ENCODE assay signal across 9 cellular contexts in the genomic region with DNA sequence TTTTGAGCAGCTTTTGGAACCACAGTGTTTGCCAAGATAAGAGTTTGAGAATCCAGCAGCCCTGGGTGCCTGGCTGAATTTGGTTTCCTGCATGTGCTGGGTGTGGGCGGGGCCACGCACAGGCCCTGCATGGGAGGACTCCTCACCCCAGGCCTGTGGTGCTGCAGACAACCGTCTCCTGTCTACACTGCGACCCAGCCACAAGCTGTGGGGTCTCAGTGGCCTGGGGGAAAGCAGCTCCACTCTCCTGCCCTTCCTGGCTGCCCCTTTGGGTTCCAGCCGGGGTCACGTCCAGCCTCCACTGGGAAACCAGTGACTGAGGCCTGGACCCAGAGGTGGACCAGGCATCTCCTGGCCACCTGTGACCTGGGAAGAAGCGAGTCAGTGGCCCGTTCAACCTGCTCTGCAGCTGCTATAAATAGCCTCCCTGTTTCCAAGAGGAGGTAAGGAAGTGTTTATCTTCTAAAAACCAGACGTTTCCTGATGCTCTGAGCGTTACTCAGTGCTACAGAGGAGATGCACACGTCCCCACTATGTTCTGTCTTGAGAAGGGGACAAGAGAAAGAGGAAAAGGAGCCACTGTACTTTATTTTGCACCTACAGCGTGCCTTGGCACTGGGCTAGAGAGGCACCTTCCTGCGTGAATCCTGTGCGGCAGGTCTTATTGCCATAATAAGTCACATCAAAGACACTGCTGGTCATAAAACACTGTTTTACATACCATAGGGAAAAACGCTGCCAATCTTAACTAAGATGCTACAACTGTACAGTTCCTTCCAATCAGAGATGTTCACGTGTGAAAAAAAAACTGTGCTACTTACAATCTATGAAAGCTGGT. TPM values are rescaled to one million over a fixed set of nuclear protein-coding genes. Genes with fewer than 3 reads are reported as not detected.
DNase-seq lines count a peak whose midpoint lies in the region; ATAC-seq and TF ChIP-seq lines count a peak whose summit lies in the region.
"Had no signal": no experiment of that assay in that cellular context is flagged by ENCODE, and none has a peak within 500 bp of the region (broad histone marks: within the 10 kb centered on the region; RNA-seq: fewer than 3 reads in every experiment).

No MANE protein-coding gene starts in this region.

- no peaks in the 10 kb centered on the region for H3K9me3 ChIP-seq in OCI-LY3 (ENCODE audit: insufficient read depth, low read length)

- no peaks in the 10 kb centered on the region for H3K79me2 ChIP-seq in OCI-LY3 (ENCODE audit: low read length)

- ATAC-seq in HG02588 (IDR thresholded peaks at IDR 0.05; ENCODE audit: unreplicated experiment), result no peak

- H3K4me3 ChIP-seq in OCI-LY3 (ENCODE audit: low read length), result no peak overlapping the region

- H3K9ac ChIP-seq in OCI-LY3 (ENCODE audit: low read length), result no peak overlapping the region

- TF ChIP-seq CTCF in OCI-LY3 (IDR thresholded peaks at IDR 0.05; ENCODE audit: low read depth, low read length), result no peak

- H3K4me2 ChIP-seq in OCI-LY3 (ENCODE audit: low read length), result peak overlapping the region; percentile 34

- DNase-seq in ELF-1 (ENCODE audit: low read depth, low spot score) (peak; percentile 63), dermis blood vessel endothelial cell (peak; percentile 41), renal cortical epithelial cell (ENCODE audit: low read depth) (peak; percentile 30), SHP77 (lab: John Stamatoyannopoulos, UW) (no peak), COLO829 (ENCODE audit: low spot score) (no peak), DMS 273 (lab: John Stamatoyannopoulos, UW; ENCODE audit: unreplicated experiment) (no peak)
- DNase-seq: SHP77 treated with DMSO at 0.1 percent for 48 hours had no signal

- H2AFZ ChIP-seq in OCI-LY3 (ENCODE audit: low read depth, low read length), result no peak overlapping the region

- H3K36me3 ChIP-seq in OCI-LY3 (replicated peaks; ENCODE audit: low read depth, low read length), result no peaks in the 10 kb centered on the region

- H4K20me1 ChIP-seq in OCI-LY3 (ENCODE audit: insufficient read depth, low read length), result 0 out of 2 replicates have a peak, but pooled peaks cover 3% of the 10 kb centered on the region

- H3K27me3 ChIP-seq in OCI-LY3 (ENCODE audit: low read depth, low read length), result peaks cover 47% of the 10 kb centered on the region

- peaks cover 35% of the 10 kb centered on the region for H3K4me1 ChIP-seq in OCI-LY3 (ENCODE audit: low read length)

- H3K27ac ChIP-seq in OCI-LY3 (ENCODE audit: low read length), result no peak overlapping the region

RNA-seq across cellular contexts. Expression of gene NEURL1B, which starts 47.9 kb away (rescaled TPM):
- total RNA-seq in dermis blood vessel endothelial cell (6.9 and 26.0 TPM in 2 replicates), renal cortical epithelial cell (0.15 and 1.6 TPM in 2 replicates)

Comparison
In these comparisons a context has a peak if more than half of its experiments do, and no peak if none do; other contexts are left out.
1. DNase-seq: peak in ELF-1 (single experiment), dermis blood vessel endothelial cell (single experiment) and renal cortical epithelial cell (single experiment); none in SHP77 (0 of 2), COLO829 (single experiment) and DMS 273 (single experiment).